8 cellular contexts compared by ENCODE assay signal in genomic region chr1:25568090-25568833, GRCh38. TPM values are rescaled to one million over a fixed set of nuclear protein-coding genes. Genes with fewer than 3 reads are reported as not detected.
DNase-seq lines count a peak whose midpoint lies in the region; ATAC-seq, FAIRE-seq and TF ChIP-seq lines count a peak whose summit lies in the region.

No MANE protein-coding gene starts in this region.

- H3K9ac ChIP-seq in KMS-11 = peak overlapping the region; percentile 12; the same call in 1 of the 2 replicates

- no peak for TF ChIP-seq POLR2A in GM12892 (IDR thresholded peaks at IDR 0.05; ENCODE audit: low read depth, low read length)

- peak overlapping the region; percentile 74 for H3K4me2 ChIP-seq in KMS-11

- TF ChIP-seq CTCF in KMS-11 (conservative IDR thresholded peaks at IDR 0.05; ENCODE audit: low read depth, low read length) = no peak

- H3K4me1 ChIP-seq in KMS-11 (ENCODE audit: low read depth, poor library complexity, severe bottlenecking) = peaks cover 94% of the 10 kb centered on the region

- FAIRE-seq in GM12892 (lab: Jason Lieb, UNC) = no peak

- no peaks in the 10 kb centered on the region for H3K27me3 ChIP-seq in KMS-11 (ENCODE audit: insufficient read depth, low read depth)

- DNase-seq in AG20443 (ENCODE audit: low spot score) = peak; percentile 72
- DNase-seq in caudate nucleus (lab: John Stamatoyannopoulos, UW) = peak in 11 of 61 donors; percentile 10 to 93 (median 24)
- peak; percentile 46 for DNase-seq in medulla oblongata (ENCODE audit: extremely low spot score)
- no peak for DNase-seq in SKM-1 (lab: John Stamatoyannopoulos, UW; ENCODE audit: unreplicated experiment)
- DNase-seq in GM12892 (ENCODE audit: insufficient read length) = no peak
- no peak for DNase-seq in dermis blood vessel endothelial cell

- H2AFZ ChIP-seq in KMS-11 (ENCODE audit: low read depth) = no peak overlapping the region

- no peaks in the 10 kb centered on the region for H3K36me3 ChIP-seq in KMS-11 (ENCODE audit: insufficient read depth)

- H3K79me2 ChIP-seq in KMS-11 (ENCODE audit: insufficient read depth, low read depth) = no peaks in the 10 kb centered on the region

- H3K27ac ChIP-seq in KMS-11 (peak overlapping the region; percentile 63), caudate nucleus (ENCODE audit: low read depth, low read length) (peak overlapping the region; percentile 49)

- H3K4me3 ChIP-seq in KMS-11 (IDR thresholded peaks at IDR 0.05; ENCODE audit: insufficient read depth, low read depth, low read length) = no peak overlapping the region

- ATAC-seq in GM21526 (IDR thresholded peaks at IDR 0.05; ENCODE audit: low FRiP score, unreplicated experiment) = no peak

- H4K20me1 ChIP-seq in KMS-11 (ENCODE audit: insufficient read depth) = no peaks in the 10 kb centered on the region

RNA-seq across cellular contexts. Expression of gene LDLRAP1, which starts 24.9 kb away (rescaled TPM):
- polyA plus RNA-seq in GM12892 (2012; ENCODE audit: missing spikeins) = 8.7 TPM
- 22.0 and 31.8 TPM in 2 replicates for total RNA-seq in dermis blood vessel endothelial cell

RNA-seq across cellular contexts. Expression of gene MAN1C1, which starts 48.3 kb away (rescaled TPM):
- 0.15 TPM for polyA plus RNA-seq in GM12892 (2012; ENCODE audit: missing spikeins)
- 2.5 and 3.1 TPM in 2 replicates for total RNA-seq in dermis blood vessel endothelial cell

Comparison
In these comparisons a context has a peak if more than half of its experiments do, and no peak if none do; other contexts are left out.
1. DNase-seq: peak in AG20443 (single experiment) and medulla oblongata (single experiment); none in SKM-1 (single experiment), GM12892 (single experiment) and dermis blood vessel endothelial cell (single experiment).